1 cellular context compared by ENCODE assay signal in genomic region chr12:50167026-50167742, GRCh38.
TF ChIP-seq lines count a peak whose summit lies in the region.

Gene CERS5 (minus strand): TSS chr12:50167369. CDS start chr12:50167297, 72 bp downstream.

TF ChIP-seq in K562, 482 proteins besides CTCF, POLR2A, EP300 and RAD21 (continued from another document and continues in another):
- no peak for TF ChIP-seq E2F1 (CRISPR knock-in tag; IDR thresholded peaks at IDR 0.05)
- TF ChIP-seq SREBF1 (IDR thresholded peaks at IDR 0.05; ENCODE audit: borderline replicate concordance, low read depth, low read length): no peak
- TF ChIP-seq, protein P1, sequence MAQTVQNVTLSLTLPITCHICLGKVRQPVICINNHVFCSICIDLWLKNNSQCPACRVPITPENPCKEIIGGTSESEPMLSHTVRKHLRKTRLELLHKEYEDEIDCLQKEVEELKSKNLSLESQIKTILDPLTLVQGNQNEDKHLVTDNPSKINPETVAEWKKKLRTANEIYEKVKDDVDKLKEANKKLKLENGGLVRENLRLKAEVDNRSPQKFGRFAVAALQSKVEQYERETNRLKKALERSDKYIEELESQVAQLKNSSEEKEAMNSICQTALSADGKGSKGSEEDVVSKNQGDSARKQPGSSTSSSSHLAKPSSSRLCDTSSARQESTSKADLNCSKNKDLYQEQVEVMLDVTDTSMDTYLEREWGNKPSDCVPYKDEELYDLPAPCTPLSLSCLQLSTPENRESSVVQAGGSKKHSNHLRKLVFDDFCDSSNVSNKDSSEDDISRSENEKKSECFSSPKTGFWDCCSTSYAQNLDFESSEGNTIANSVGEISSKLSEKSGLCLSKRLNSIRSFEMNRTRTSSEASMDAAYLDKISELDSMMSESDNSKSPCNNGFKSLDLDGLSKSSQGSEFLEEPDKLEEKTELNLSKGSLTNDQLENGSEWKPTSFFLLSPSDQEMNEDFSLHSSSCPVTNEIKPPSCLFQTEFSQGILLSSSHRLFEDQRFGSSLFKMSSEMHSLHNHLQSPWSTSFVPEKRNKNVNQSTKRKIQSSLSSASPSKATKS (CRISPR knock-in tag; IDR thresholded peaks at IDR 0.05): no peak
- no peak for TF ChIP-seq ZNF76 (CRISPR knock-in tag; IDR thresholded peaks at IDR 0.05; ENCODE audit: borderline replicate concordance)
- no peak for TF ChIP-seq CBFA2T2 (conservative IDR thresholded peaks at IDR 0.05)
- no peak for TF ChIP-seq TEAD4 (IDR thresholded peaks at IDR 0.05; ENCODE audit: low read length)
- no peak for TF ChIP-seq TEAD4 (CRISPR knock-in tag; IDR thresholded peaks at IDR 0.05; ENCODE audit: borderline replicate concordance)
- no peak for TF ChIP-seq CHD7 (IDR thresholded peaks at IDR 0.05; ENCODE audit: low read depth, low read length)
- TF ChIP-seq, protein P2, sequence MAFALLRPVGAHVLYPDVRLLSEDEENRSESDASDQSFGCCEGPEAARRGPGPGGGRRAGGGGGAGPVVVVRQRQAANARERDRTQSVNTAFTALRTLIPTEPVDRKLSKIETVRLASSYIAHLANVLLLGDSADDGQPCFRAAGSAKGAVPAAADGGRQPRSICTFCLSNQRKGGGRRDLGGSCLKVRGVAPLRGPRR (CRISPR knock-in tag; IDR thresholded peaks at IDR 0.05): no peak
- TF ChIP-seq, protein P3, sequence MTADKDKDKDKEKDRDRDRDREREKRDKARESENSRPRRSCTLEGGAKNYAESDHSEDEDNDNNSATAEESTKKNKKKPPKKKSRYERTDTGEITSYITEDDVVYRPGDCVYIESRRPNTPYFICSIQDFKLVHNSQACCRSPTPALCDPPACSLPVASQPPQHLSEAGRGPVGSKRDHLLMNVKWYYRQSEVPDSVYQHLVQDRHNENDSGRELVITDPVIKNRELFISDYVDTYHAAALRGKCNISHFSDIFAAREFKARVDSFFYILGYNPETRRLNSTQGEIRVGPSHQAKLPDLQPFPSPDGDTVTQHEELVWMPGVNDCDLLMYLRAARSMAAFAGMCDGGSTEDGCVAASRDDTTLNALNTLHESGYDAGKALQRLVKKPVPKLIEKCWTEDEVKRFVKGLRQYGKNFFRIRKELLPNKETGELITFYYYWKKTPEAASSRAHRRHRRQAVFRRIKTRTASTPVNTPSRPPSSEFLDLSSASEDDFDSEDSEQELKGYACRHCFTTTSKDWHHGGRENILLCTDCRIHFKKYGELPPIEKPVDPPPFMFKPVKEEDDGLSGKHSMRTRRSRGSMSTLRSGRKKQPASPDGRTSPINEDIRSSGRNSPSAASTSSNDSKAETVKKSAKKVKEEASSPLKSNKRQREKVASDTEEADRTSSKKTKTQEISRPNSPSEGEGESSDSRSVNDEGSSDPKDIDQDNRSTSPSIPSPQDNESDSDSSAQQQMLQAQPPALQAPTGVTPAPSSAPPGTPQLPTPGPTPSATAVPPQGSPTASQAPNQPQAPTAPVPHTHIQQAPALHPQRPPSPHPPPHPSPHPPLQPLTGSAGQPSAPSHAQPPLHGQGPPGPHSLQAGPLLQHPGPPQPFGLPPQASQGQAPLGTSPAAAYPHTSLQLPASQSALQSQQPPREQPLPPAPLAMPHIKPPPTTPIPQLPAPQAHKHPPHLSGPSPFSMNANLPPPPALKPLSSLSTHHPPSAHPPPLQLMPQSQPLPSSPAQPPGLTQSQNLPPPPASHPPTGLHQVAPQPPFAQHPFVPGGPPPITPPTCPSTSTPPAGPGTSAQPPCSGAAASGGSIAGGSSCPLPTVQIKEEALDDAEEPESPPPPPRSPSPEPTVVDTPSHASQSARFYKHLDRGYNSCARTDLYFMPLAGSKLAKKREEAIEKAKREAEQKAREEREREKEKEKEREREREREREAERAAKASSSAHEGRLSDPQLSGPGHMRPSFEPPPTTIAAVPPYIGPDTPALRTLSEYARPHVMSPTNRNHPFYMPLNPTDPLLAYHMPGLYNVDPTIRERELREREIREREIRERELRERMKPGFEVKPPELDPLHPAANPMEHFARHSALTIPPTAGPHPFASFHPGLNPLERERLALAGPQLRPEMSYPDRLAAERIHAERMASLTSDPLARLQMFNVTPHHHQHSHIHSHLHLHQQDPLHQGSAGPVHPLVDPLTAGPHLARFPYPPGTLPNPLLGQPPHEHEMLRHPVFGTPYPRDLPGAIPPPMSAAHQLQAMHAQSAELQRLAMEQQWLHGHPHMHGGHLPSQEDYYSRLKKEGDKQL (CRISPR knock-in tag; IDR thresholded peaks at IDR 0.05; ENCODE audit: borderline replicate concordance): no peak
- peak; percentile 31; the same call in 1 of the 2 replicates for TF ChIP-seq ELF1 (tag; IDR thresholded peaks at IDR 0.05)
- no peak for TF ChIP-seq ZNF77 (CRISPR knock-in tag; IDR thresholded peaks at IDR 0.05)
- no peak for TF ChIP-seq ETS2 (tag; IDR thresholded peaks at IDR 0.05; ENCODE audit: borderline replicate concordance, poor library complexity, severe bottlenecking)
- TF ChIP-seq TCFL5 (CRISPR knock-in tag; conservative IDR thresholded peaks at IDR 0.05): no peak
- TF ChIP-seq SUPT5H (IDR thresholded peaks at IDR 0.05): peak; percentile 72
- TF ChIP-seq HNRNPLL (IDR thresholded peaks at IDR 0.05; ENCODE audit: low read depth, low read length, poor library complexity, severe bottlenecking): peak; percentile 94
- TF ChIP-seq KDM2B (CRISPR knock-in tag; IDR thresholded peaks at IDR 0.05): no peak
- TF ChIP-seq HCFC1 (IDR thresholded peaks at IDR 0.05; ENCODE audit: low read depth, low read length): no peak; the same call in 1 of the 2 replicates
- no peak for TF ChIP-seq MTA1 (IDR thresholded peaks at IDR 0.05; ENCODE audit: borderline replicate concordance)
- no peak for TF ChIP-seq SRSF3 (IDR thresholded peaks at IDR 0.05; ENCODE audit: insufficient read depth, low read length)
- TF ChIP-seq U2AF2 (optimal IDR thresholded peaks at IDR 0.05; ENCODE audit: low read depth, low read length): no peak
- TF ChIP-seq, protein P4, sequence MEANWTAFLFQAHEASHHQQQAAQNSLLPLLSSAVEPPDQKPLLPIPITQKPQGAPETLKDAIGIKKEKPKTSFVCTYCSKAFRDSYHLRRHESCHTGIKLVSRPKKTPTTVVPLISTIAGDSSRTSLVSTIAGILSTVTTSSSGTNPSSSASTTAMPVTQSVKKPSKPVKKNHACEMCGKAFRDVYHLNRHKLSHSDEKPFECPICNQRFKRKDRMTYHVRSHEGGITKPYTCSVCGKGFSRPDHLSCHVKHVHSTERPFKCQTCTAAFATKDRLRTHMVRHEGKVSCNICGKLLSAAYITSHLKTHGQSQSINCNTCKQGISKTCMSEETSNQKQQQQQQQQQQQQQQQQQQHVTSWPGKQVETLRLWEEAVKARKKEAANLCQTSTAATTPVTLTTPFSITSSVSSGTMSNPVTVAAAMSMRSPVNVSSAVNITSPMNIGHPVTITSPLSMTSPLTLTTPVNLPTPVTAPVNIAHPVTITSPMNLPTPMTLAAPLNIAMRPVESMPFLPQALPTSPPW (CRISPR knock-in tag; IDR thresholded peaks at IDR 0.05): peak; percentile 59
- TF ChIP-seq, protein P5, sequence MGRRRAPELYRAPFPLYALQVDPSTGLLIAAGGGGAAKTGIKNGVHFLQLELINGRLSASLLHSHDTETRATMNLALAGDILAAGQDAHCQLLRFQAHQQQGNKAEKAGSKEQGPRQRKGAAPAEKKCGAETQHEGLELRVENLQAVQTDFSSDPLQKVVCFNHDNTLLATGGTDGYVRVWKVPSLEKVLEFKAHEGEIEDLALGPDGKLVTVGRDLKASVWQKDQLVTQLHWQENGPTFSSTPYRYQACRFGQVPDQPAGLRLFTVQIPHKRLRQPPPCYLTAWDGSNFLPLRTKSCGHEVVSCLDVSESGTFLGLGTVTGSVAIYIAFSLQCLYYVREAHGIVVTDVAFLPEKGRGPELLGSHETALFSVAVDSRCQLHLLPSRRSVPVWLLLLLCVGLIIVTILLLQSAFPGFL (CRISPR knock-in tag; IDR thresholded peaks at IDR 0.05): peak; percentile 48; the same call in 1 of the 2 replicates
- peak; percentile 49 to 80; a peak in 3 of 4 replicates for TF ChIP-seq MNT (conservative IDR thresholded peaks at IDR 0.05)
- TF ChIP-seq NCOA6 (IDR thresholded peaks at IDR 0.05): no peak
- TF ChIP-seq GTF2E2 (tag; IDR thresholded peaks at IDR 0.05): no peak
- peak; percentile 81; the same call in 1 of the 2 replicates for TF ChIP-seq RB1 (IDR thresholded peaks at IDR 0.05; ENCODE audit: low read depth)
- no peak for TF ChIP-seq XRCC4 (IDR thresholded peaks at IDR 0.05; ENCODE audit: extremely low read depth, insufficient read depth, insufficient read length)
- 0 out of 2 replicates have a peak, but pooled peaks have one; percentile 32 for TF ChIP-seq BHLHE40 (IDR thresholded peaks at IDR 0.05; ENCODE audit: low read length)
